ENCODE assay signal across 21 cellular contexts in the genomic region with DNA sequence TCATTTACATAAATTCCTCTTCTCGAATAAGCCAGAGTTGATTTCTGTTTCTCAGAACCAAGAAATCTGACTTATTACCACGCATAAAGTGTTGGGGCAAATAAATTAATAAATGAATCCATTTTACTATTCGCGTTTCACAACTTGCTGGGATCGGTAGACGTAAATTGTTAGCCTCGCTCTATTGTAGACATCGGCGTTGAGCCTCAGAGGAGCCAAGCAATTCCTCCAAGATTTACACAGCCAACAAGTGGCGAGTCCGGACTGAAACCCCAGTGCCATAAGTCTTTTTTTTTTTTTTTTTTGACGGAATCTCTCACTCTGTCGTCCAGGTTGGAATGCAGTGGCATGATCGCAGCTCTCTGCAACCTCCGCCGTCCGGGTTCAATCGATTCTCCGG. TPM values are rescaled to one million over a fixed set of nuclear protein-coding genes. Genes with fewer than 3 reads are reported as not detected.
DNase-seq lines count a peak whose midpoint lies in the region; ATAC-seq and TF ChIP-seq lines count a peak whose summit lies in the region.
"Had no signal": no experiment of that assay in that cellular context is flagged by ENCODE, and none has a peak within 500 bp of the region (broad histone marks: within the 10 kb centered on the region; RNA-seq: fewer than 3 reads in every experiment).

No MANE protein-coding gene starts in this region.

- H2AFZ ChIP-seq in OCI-LY1 (ENCODE audit: low read length), result no peak overlapping the region
- H2AFZ ChIP-seq: GM23338 had no signal

- H3K27ac Mint-ChIP-seq in T-helper 17 cell, result peak overlapping the region; percentile 53
- no peak overlapping the region for H3K27ac Mint-ChIP-seq in activated T-cell treated with anti-CD3 and anti-CD28 coated beads, Interleukin-2, amount 50 U/mL, for 72 hours
- H3K27ac Mint-ChIP-seq: CD8-positive, alpha-beta T cell; GM23338; H9 had no signal

- H3K36me3 Mint-ChIP-seq in T-helper 17 cell (ENCODE audit: low read depth), result peaks cover 13% of the 10 kb centered on the region
- peaks cover 13 to 30% of the 10 kb centered on the region in 2 donors for H3K36me3 Mint-ChIP-seq in activated T-cell treated with anti-CD3 and anti-CD28 coated beads, Interleukin-2, amount 50 U/mL, for 72 hours (ENCODE audit: insufficient read depth in 2 of 2)

- H3K79me2 ChIP-seq in DOHH2 (ENCODE audit: control insufficient read depth, low read length) (peaks cover 100% of the 10 kb centered on the region), OCI-LY1 (ENCODE audit: insufficient read depth, low read length) (peaks cover 100% of the 10 kb centered on the region)

- POLR2A ChIA-PET in RWPE1 (lab: Yijun Ruan, JAX; ENCODE audit: low non-redundant PET), result no interaction called here

- H3K36me3 ChIP-seq in DOHH2 (ENCODE audit: control insufficient read depth, low read length) (peaks cover 94% of the 10 kb centered on the region), OCI-LY1 (ENCODE audit: insufficient read depth, low read length) (peaks cover 86% of the 10 kb centered on the region)

- no peaks in the 10 kb centered on the region for H3K27me3 ChIP-seq in DOHH2 (ENCODE audit: control insufficient read depth, low read length)
- no peaks in the 10 kb centered on the region for H3K27me3 ChIP-seq in OCI-LY1 (ENCODE audit: insufficient read depth, low read length)
- H3K27me3 ChIP-seq: BLaER1 had no signal

- H3K4me3 ChIP-seq in DOHH2 (ENCODE audit: low read length) (no peak overlapping the region), OCI-LY1 (ENCODE audit: low read depth, low read length, poor library complexity, severe bottlenecking) (no peak overlapping the region)
- H3K4me3 ChIP-seq: BLaER1, GM23338 had no signal

- H3F3A ChIP-seq in DOHH2 (ENCODE audit: control insufficient read depth, insufficient read depth), result peaks cover 31% of the 10 kb centered on the region
- peaks cover 1% of the 10 kb centered on the region; the same call in 1 of the 2 replicates for H3F3A ChIP-seq in OCI-LY1 (ENCODE audit: insufficient read depth, low read length)

- no peak overlapping the region; the same call in 1 of the 2 replicates for H3K9ac ChIP-seq in OCI-LY1 (ENCODE audit: low read length)
- H3K9ac ChIP-seq: BLaER1 had no signal

- DNase-seq in T-helper 17 cell (no peak), RWPE1 (ENCODE audit: low spot score) (no peak), NCI-H1694 (lab: John Stamatoyannopoulos, UW) (no peak)
- DNase-seq in activated T-cell treated with anti-CD3 and anti-CD28 coated beads, Interleukin-2, amount 50 U/mL, for 72 hours, result no peak
- DNase-seq: Caco-2; CD4-positive, CD25-positive, alpha-beta regulatory T cell; CD8-positive, alpha-beta T cell; DMS153; DND-41; EL; GDM1; H9 had no signal

- H4K20me1 ChIP-seq in DOHH2 (ENCODE audit: control insufficient read depth, insufficient read depth, low read depth, low read length), result peaks cover 22% of the 10 kb centered on the region
- H4K20me1 ChIP-seq in OCI-LY1 (ENCODE audit: insufficient read depth, low read length), result no peaks in the 10 kb centered on the region

- H3K4me2 ChIP-seq in DOHH2 (ENCODE audit: low read length) (peak overlapping the region; percentile 84), OCI-LY1 (ENCODE audit: low read length) (peak overlapping the region; percentile 57)
- H3K4me2 ChIP-seq: BLaER1, GM23338 had no signal

- TF ChIP-seq CTCF in DOHH2 (IDR thresholded peaks at IDR 0.05; ENCODE audit: low read depth, low read length, poor library complexity, severe bottlenecking), result no peak
- no peak for TF ChIP-seq CTCF in OCI-LY1 (IDR thresholded peaks at IDR 0.05; ENCODE audit: low read length)
- no peak for TF ChIP-seq CTCF in RWPE1 (conservative IDR thresholded peaks at IDR 0.05; ENCODE audit: low read depth)

- H3K9me2 ChIP-seq in DOHH2 (replicated peaks; ENCODE audit: control insufficient read depth, low read length) (no peaks in the 10 kb centered on the region), OCI-LY1 (ENCODE audit: low read depth, low read length) (no peaks in the 10 kb centered on the region)

- H3K27ac ChIP-seq in DOHH2 (ENCODE audit: low read depth, low read length), result peak overlapping the region; percentile 80; the same call in 1 of the 2 replicates
- H3K27ac ChIP-seq in OCI-LY1 (ENCODE audit: low read depth, low read length, poor library complexity, severe bottlenecking), result peak overlapping the region; percentile 96
- H3K27ac ChIP-seq in RWPE1, result no peak overlapping the region
- H3K27ac ChIP-seq: BLaER1, C4-2B had no signal

- no peak overlapping the region for H3K4me3 Mint-ChIP-seq in T-helper 17 cell
- no peak overlapping the region for H3K4me3 Mint-ChIP-seq in activated T-cell treated with anti-CD3 and anti-CD28 coated beads, Interleukin-2, amount 50 U/mL, for 72 hours
- H3K4me3 Mint-ChIP-seq: CD8-positive, alpha-beta T cell; GM23338; H9 had no signal

- no peaks in the 10 kb centered on the region for H3K27me3 Mint-ChIP-seq in T-helper 17 cell
- H3K27me3 Mint-ChIP-seq in activated T-cell treated with anti-CD3 and anti-CD28 coated beads, Interleukin-2, amount 50 U/mL, for 72 hours (ENCODE audit: low read depth), result no peaks in the 10 kb centered on the region
- H3K27me3 Mint-ChIP-seq: CD4-positive, CD25-positive, alpha-beta regulatory T cell had no signal

- ATAC-seq in T-helper 17 cell, result no peak
- no peak for ATAC-seq in activated T-cell treated with anti-CD3 and anti-CD28 coated beads, Interleukin-2, amount 50 U/mL, for 72 hours (replicated peaks in 1 of 2)
- ATAC-seq: CD8-positive, alpha-beta T cell; GM23338; HCT116 had no signal

- H3K4me1 ChIP-seq in DOHH2 (ENCODE audit: control insufficient read depth, low read length) (peaks cover 100% of the 10 kb centered on the region), OCI-LY1 (ENCODE audit: insufficient read depth, low read length, severe bottlenecking) (peaks cover 100% of the 10 kb centered on the region)

- peaks cover 54% of the 10 kb centered on the region for H3K4me1 Mint-ChIP-seq in T-helper 17 cell
- peaks cover 89% of the 10 kb centered on the region for H3K4me1 Mint-ChIP-seq in activated T-cell treated with anti-CD3 and anti-CD28 coated beads, Interleukin-2, amount 50 U/mL, for 72 hours (ENCODE audit: low read depth)

- H3K9me3 ChIP-seq in DOHH2 (ENCODE audit: control insufficient read depth, insufficient read depth, low read length), result no peaks in the 10 kb centered on the region
- H3K9me3 ChIP-seq in OCI-LY1 (ENCODE audit: low read length), result no peaks in the 10 kb centered on the region
- H3K9me3 ChIP-seq in T-helper 17 cell (ENCODE audit: control insufficient read depth, low read length, poor library complexity, severe bottlenecking), result no peaks in the 10 kb centered on the region
- H3K9me3 ChIP-seq: Caco-2 had no signal

- CTCF ChIA-PET in RWPE1 (lab: Yijun Ruan, JAX), result no interaction called here

- H3K9me3 Mint-ChIP-seq in activated T-cell treated with anti-CD3 and anti-CD28 coated beads, Interleukin-2, amount 50 U/mL, for 72 hours, result no peaks in the 10 kb centered on the region
- H3K9me3 Mint-ChIP-seq: CD4-positive, CD25-positive, alpha-beta regulatory T cell; CD8-positive, alpha-beta T cell; GM23338; H9 had no signal

RNA-seq across cellular contexts. Expression of a gene that starts 8.9 kb away (rescaled TPM):
- total RNA-seq in T-helper 17 cell, result 10 to 100 TPM; 29.3 to 35.7 TPM
- total RNA-seq in activated T-cell treated with anti-CD3 and anti-CD28 coated beads, Interleukin-2, amount 50 U/mL, for 72 hours, result 10 to 100 TPM; 83.5 to 88.8 TPM
- total RNA-seq: A172, A673, Caco-2, GM23338, H4, H9 had no signal
